ENCODE assay signal across 8 cellular contexts in the genomic region with DNA sequence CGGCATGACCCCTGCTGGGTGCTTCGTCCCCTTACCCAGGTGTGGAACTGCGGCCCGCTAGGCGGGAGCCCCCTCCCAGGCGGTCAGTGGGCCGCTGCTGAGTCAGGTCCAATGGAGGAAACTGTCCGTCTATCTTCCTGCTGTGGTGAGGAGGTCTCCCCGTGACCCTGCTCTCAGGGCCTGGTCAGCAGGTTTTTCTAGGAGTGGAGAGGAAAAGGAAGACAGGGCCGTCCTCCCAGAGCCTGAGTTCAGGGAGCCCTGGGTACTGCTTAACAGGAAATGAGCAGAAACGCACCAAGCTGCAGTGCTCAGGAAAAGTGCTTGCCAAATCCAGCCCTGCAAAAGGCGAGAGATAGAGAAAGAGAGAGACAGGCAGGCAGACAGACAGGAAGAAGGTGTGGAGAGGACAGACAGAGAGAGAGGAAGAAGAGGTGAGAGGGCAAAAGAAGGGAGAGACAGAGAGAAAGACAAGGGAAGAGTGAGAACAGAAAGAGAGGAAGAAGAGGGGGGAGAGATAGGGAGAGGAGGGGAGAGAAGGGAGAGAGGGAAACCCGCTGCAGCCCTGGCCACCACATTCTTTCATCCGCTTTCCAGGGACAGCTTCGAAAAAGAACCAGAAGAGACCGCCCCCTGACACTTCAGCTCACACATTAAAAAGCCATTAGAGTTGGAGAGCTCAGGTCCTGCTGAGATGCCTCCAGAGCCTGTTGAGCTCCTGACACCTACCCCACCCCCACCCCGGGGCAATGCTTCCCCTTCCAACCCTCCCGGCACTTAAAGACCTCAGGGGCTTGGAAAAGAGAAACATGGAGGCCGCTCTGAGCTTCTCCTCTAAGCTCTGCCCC. TPM values are rescaled to one million over a fixed set of nuclear protein-coding genes. Genes with fewer than 3 reads are reported as not detected.
DNase-seq lines count a peak whose midpoint lies in the region; ATAC-seq and TF ChIP-seq lines count a peak whose summit lies in the region.

No MANE protein-coding gene starts in this region.

- ATAC-seq in HG03280 (IDR thresholded peaks at IDR 0.05; ENCODE audit: unreplicated experiment) (no peak), GM21825 (IDR thresholded peaks at IDR 0.05; ENCODE audit: unreplicated experiment) (no peak)

- POLR2A ChIA-PET in AG04449 (lab: Yijun Ruan, JAX): no interaction called here

- no peak for DNase-seq in AG04449 (ENCODE audit: low read depth, low spot score)
- DNase-seq in NCI-H226: peak; percentile 22
- DNase-seq in foreskin melanocyte: no peak
- no peak for DNase-seq in GM19238 (ENCODE audit: insufficient read length, low spot score)

- H3K4me1 ChIP-seq in ectodermal cell (ENCODE audit: control insufficient read depth, insufficient read depth, low read length) (peaks cover 87% of the 10 kb centered on the region), muscle layer of duodenum (ENCODE audit: control insufficient read depth in 1 of 2, insufficient read depth in 2 of 2, low read length in 2 of 2) (peaks cover 28 to 68% of the 10 kb centered on the region in 2 donors)

- peak overlapping the region; percentile 26; the same call in 1 of the 2 replicates for H3K4me3 ChIP-seq in AG04449 (ENCODE audit: low read depth, low read length)
- H3K4me3 ChIP-seq in ectodermal cell (ENCODE audit: insufficient read depth, low read depth, low read length): peak overlapping the region; percentile 18
- H3K4me3 ChIP-seq in muscle layer of duodenum (ENCODE audit: low read depth in 1 of 2, low read length in 2 of 2): peak overlapping the region; percentile 30 to 40

- H3K36me3 ChIP-seq in ectodermal cell (ENCODE audit: control insufficient read depth, insufficient read depth, low read length): no peaks in the 10 kb centered on the region
- H3K36me3 ChIP-seq in muscle layer of duodenum (ENCODE audit: control insufficient read depth in 1 of 2, insufficient read depth in 2 of 2, low read length in 2 of 2): peaks cover 0 to 8% of the 10 kb centered on the region in 2 donors

- H3K27me3 ChIP-seq in ectodermal cell (ENCODE audit: control insufficient read depth, insufficient read depth, low read length, poor library complexity, severe bottlenecking) (no peaks in the 10 kb centered on the region), muscle layer of duodenum (ENCODE audit: low read depth, low read length) (no peaks in the 10 kb centered on the region)

- H3K9me3 ChIP-seq in ectodermal cell (ENCODE audit: control insufficient read depth, low read length) (no peaks in the 10 kb centered on the region), muscle layer of duodenum (ENCODE audit: control insufficient read depth in 1 of 2, low read length in 2 of 2) (no peaks in the 10 kb centered on the region)

- H3K27ac ChIP-seq in ectodermal cell (ENCODE audit: insufficient read depth, low read depth, low read length, poor library complexity, severe bottlenecking): peak overlapping the region; percentile 93
- H3K27ac ChIP-seq in muscle layer of duodenum (ENCODE audit: low read length): peak overlapping the region; percentile 78

- WGBS in ectodermal cell, 2 experiments: 31 to 34% methylated on average over 19 of the region's 19 CpGs

- CTCF ChIA-PET in AG04449 (lab: Yijun Ruan, JAX): interaction anchor here (0.7 to 8.8 kb wide), 5 partner anchors 9 to 122 kb away, joined by 3 to 102 read pairs (median 4); partner anchors contain the start of genes CHAF1A and SH3GL1

- TF ChIP-seq CTCF in AG04449 (IDR thresholded peaks at IDR 0.05; ENCODE audit: insufficient read depth, low read length, missing control alignments): no peak

RNA-seq across cellular contexts. Expression of gene SH3GL1, which starts 10.1 kb away (rescaled TPM):
- polyA plus RNA-seq in ectodermal cell (2013, experiment 1 of 4): 98.9 TPM
- 94.5 TPM for polyA plus RNA-seq in ectodermal cell (2013, experiment 2 of 4)
- polyA plus RNA-seq in ectodermal cell (2013, experiment 3 of 4): 83.1 TPM
- 89.3 TPM for polyA plus RNA-seq in ectodermal cell (2013, experiment 4 of 4)

RNA-seq across cellular contexts. Expression of gene CHAF1A, which starts 12.2 kb away (rescaled TPM):
- 99.7 TPM for polyA plus RNA-seq in ectodermal cell (2013, experiment 1 of 4)
- polyA plus RNA-seq in ectodermal cell (2013, experiment 2 of 4): 113 TPM
- 54.9 TPM for polyA plus RNA-seq in ectodermal cell (2013, experiment 3 of 4)
- polyA plus RNA-seq in ectodermal cell (2013, experiment 4 of 4): 67.0 TPM

RNA-seq across cellular contexts. Expression of gene MPND, which starts 46.9 kb away (rescaled TPM):
- 36.6 TPM for polyA plus RNA-seq in ectodermal cell (2013, experiment 1 of 4)
- polyA plus RNA-seq in ectodermal cell (2013, experiment 2 of 4): 42.0 TPM
- 29.8 TPM for polyA plus RNA-seq in ectodermal cell (2013, experiment 3 of 4)
- polyA plus RNA-seq in ectodermal cell (2013, experiment 4 of 4): 33.9 TPM

RNA-seq across cellular contexts. Expression of gene STAP2, which starts 51.6 kb away (rescaled TPM):
- 8.5 TPM for polyA plus RNA-seq in ectodermal cell (2013, experiment 1 of 4)
- polyA plus RNA-seq in ectodermal cell (2013, experiment 2 of 4): 7.9 TPM
- 8.6 TPM for polyA plus RNA-seq in ectodermal cell (2013, experiment 3 of 4)
- 10.9 TPM for polyA plus RNA-seq in ectodermal cell (2013, experiment 4 of 4)
